8 cellular contexts compared by ENCODE assay signal in the genomic region with DNA sequence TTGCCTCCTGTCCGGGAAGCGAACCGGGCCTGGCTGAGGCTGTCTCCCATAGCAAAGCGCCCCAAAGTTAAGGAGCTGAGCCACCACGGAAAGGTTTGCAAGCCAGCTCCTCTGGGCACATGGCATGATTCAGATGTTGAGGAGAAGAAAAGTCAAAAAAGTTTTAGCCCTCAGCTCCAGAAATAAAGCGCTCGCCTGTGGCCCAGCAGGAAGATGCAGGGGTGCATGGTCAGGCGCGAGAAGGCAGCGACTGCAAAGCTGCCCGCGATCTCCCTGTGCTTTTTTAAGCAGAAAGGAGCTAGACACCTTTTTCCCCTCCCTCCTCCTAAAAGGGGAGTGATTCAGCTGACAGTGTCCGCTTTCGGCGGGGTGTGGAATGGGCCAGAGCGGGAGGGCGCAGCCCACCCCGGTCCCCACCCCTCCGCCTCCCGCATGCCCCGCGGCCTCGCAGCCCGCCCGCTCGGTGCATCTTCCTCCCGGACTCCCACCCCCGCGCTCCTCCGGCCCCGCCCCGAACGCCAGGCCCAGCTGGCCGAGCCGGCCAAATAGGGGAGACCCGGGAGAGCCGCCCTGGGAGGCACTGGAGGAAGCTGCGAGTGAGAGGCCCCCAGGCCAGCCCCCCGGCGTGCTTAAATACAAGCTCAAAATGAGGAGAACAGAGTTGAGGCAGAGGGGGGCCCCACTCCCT. TPM values are rescaled to one million over a fixed set of nuclear protein-coding genes. Genes with fewer than 3 reads are reported as not detected.
DNase-seq lines count a peak whose midpoint lies in the region; ATAC-seq and TF ChIP-seq lines count a peak whose summit lies in the region.

Gene ADAMTS12 (minus strand): TSS at position 260 of the 688 bp plus-strand sequence. CDS start 134 bp downstream, at position 126.

- H3K4ac ChIP-seq in neuronal stem cell (ENCODE audit: low read length) = no peak within 1 kb of the TSS

- peaks cover 0 to 13% of the 10 kb centered on the region in 2 donors for H3K36me3 ChIP-seq in neuronal stem cell (replicated peaks in 1 of 2; ENCODE audit: control insufficient read depth in 2 of 2, insufficient read depth in 2 of 2, low read length in 2 of 2)

- in situ Hi-C loops in GM13976 (cut with MboI; ENCODE audit: low sequenced_read_pairs, unreplicated experiment) = no loop called here

- no peak within 1 kb of the TSS for H4K8ac ChIP-seq in neuronal stem cell (ENCODE audit: low read depth, low read length)

- H3K27ac ChIP-seq in neuronal stem cell (replicated peaks; ENCODE audit: low read length) = peak within 1 kb of the TSS; percentile 85

- H3K27me3 ChIP-seq in neuronal stem cell (ENCODE audit: control insufficient read depth in 3 of 3, insufficient read depth in 3 of 3, low read depth in 1 of 3, low read length in 3 of 3) = no peaks in the 10 kb centered on the region

- H2BK12ac ChIP-seq in neuronal stem cell (ENCODE audit: low read length) = no peak within 1 kb of the TSS

- WGBS in neuronal stem cell (ENCODE audit: extremely low coverage in 2 of 2, insufficient read length in 2 of 2, insufficient replicate concordance in 1 of 2), 2 donors = no CpG with 5 or more reads among the region's 40 CpGs

- H3K14ac ChIP-seq in neuronal stem cell (ENCODE audit: low read length) = no peak within 1 kb of the TSS

- no peak within 1 kb of the TSS for H2AK5ac ChIP-seq in neuronal stem cell (ENCODE audit: low read depth, low read length)

- peak within 1 kb of the TSS; percentile 94 for H2AFZ ChIP-seq in neuronal stem cell (ENCODE audit: low read length)

- H3K18ac ChIP-seq in neuronal stem cell (ENCODE audit: low read length) = peak within 1 kb of the TSS; percentile 89

- no peak within 1 kb of the TSS for H4K91ac ChIP-seq in neuronal stem cell (ENCODE audit: low read depth, low read length, poor library complexity)

- H3K4me2 ChIP-seq in neuronal stem cell (ENCODE audit: insufficient read depth, low read length, poor library complexity, severe bottlenecking) = peak within 1 kb of the TSS; percentile 58

- no peaks in the 10 kb centered on the region for H3K79me1 ChIP-seq in neuronal stem cell (ENCODE audit: low read depth, low read length)

- peaks cover 7 to 13% of the 10 kb centered on the region in 2 donors for H3K4me1 ChIP-seq in neuronal stem cell (ENCODE audit: control insufficient read depth in 2 of 2, insufficient read depth in 1 of 2, low read depth in 1 of 2, low read length in 2 of 2)

- H3K4me3 ChIP-seq in fibroblast of mammary gland (ENCODE audit: control insufficient read depth, low read depth, low read length) = peak within 1 kb of the TSS; percentile 78
- H3K4me3 ChIP-seq in neuronal stem cell (ENCODE audit: low read length in 2 of 2) = peak within 1 kb of the TSS; percentile 52 to 82

- TF ChIP-seq CTCF in GM13976 (IDR thresholded peaks at IDR 0.05; ENCODE audit: borderline replicate concordance, control extremely low read depth, extremely low read depth, insufficient read depth, missing control alignments) (no peak), fibroblast of mammary gland (conservative IDR thresholded peaks at IDR 0.05; ENCODE audit: control insufficient read depth, insufficient read depth, low read depth, low read length) (no peak)

- ATAC-seq in GM18907 (IDR thresholded peaks at IDR 0.05; ENCODE audit: unreplicated experiment) = no peak

- no peak within 1 kb of the TSS for H2BK15ac ChIP-seq in neuronal stem cell (ENCODE audit: low read length)

- H3K9me3 ChIP-seq in neuronal stem cell (replicated peaks in 1 of 2; ENCODE audit: control insufficient read depth in 2 of 2, insufficient read depth in 1 of 2, low read depth in 1 of 2, low read length in 2 of 2) = peaks cover 0 to 11% of the 10 kb centered on the region in 2 donors

- no peak within 1 kb of the TSS for H2BK5ac ChIP-seq in neuronal stem cell (ENCODE audit: low read length)

- no peak within 1 kb of the TSS for H3K23ac ChIP-seq in neuronal stem cell (ENCODE audit: low read depth, low read length, poor library complexity)

- no peak within 1 kb of the TSS for H2BK120ac ChIP-seq in neuronal stem cell (ENCODE audit: low read depth, low read length)

- DNase-seq in GM13976 (ENCODE audit: low spot score) (peak; percentile 60), NCI-H748 (lab: John Stamatoyannopoulos, UW; ENCODE audit: unreplicated experiment) (peak; percentile 72), fibroblast of mammary gland (ENCODE audit: low read depth) (peak; percentile 76), neuronal stem cell (ENCODE audit: low spot score) (peak; percentile 71), DMS53 treated with DMSO at 0.1 percent for 48 hours (lab: John Stamatoyannopoulos, UW; ENCODE audit: unreplicated experiment) (no peak)
- no peak for DNase-seq in activated CD8-positive, alpha-beta memory T cell treated with anti-CD3 and anti-CD28 coated beads, Interleukin-2, amount 50 U/mL, for 48 hours
- DNase-seq in activated T-cell treated with anti-CD3 and anti-CD28 coated beads, Interleukin-2, amount 50 U/mL, for 1 hour = no peak

- H3K9ac ChIP-seq in neuronal stem cell (ENCODE audit: low read depth, low read length, poor library complexity) = no peak within 1 kb of the TSS

RNA-seq across cellular contexts. Expression of gene ADAMTS12, which starts in this region (rescaled TPM):
- polyA plus RNA-seq in neuronal stem cell (2013, experiment 1 of 2) = 11.1 TPM
- 10.7 TPM for polyA plus RNA-seq in neuronal stem cell (2013, experiment 2 of 2)

Comparison
In these comparisons a context has a peak if more than half of its experiments do, and no peak if none do; other contexts are left out.
1. DNase-seq: peak in GM13976 (single experiment), NCI-H748 (single experiment), fibroblast of mammary gland (single experiment) and neuronal stem cell (single experiment); none in DMS53 treated with DMSO at 0.1 percent for 48 hours (single experiment), activated CD8-positive, alpha-beta memory T cell treated with anti-CD3 and anti-CD28 coated beads, Interleukin-2, amount 50 U/mL, for 48 hours (single experiment) and activated T-cell treated with anti-CD3 and anti-CD28 coated beads, Interleukin-2, amount 50 U/mL, for 1 hour (single experiment).